ENCODE assay signal across 19 cellular contexts in genomic region chr16:54407596-54407995, GRCh38.
DNase-seq lines count a peak whose midpoint lies in the region; ATAC-seq, FAIRE-seq and TF ChIP-seq lines count a peak whose summit lies in the region.
"Had no signal": no experiment of that assay in that cellular context is flagged by ENCODE, and none has a peak within 500 bp of the region (broad histone marks: within the 10 kb centered on the region; RNA-seq: fewer than 3 reads in every experiment).

No MANE protein-coding gene starts in this region.

- no peak for FAIRE-seq in bronchial epithelial cell (lab: Jason Lieb, UNC)

- H3K9me3 Mint-ChIP-seq in progenitor cell of endocrine pancreas (ENCODE audit: low read depth), result no peaks in the 10 kb centered on the region
- H3K9me3 Mint-ChIP-seq in naive thymus-derived CD8-positive, alpha-beta T cell, result peaks cover 0 to 2% (median 0%) of the 10 kb centered on the region in 9 donors
- H3K9me3 Mint-ChIP-seq: activated naive CD8-positive, alpha-beta T cell treated with anti-CD3 and anti-CD28 coated beads for 36 hours; central memory CD8-positive, alpha-beta T cell had no signal

- H3K4me3 ChIP-seq in BJ (ENCODE audit: low read depth, low read length) (no peak overlapping the region), bronchial epithelial cell (ENCODE audit: low read depth, low read length) (no peak overlapping the region)

- H3K36me3 Mint-ChIP-seq in progenitor cell of endocrine pancreas (ENCODE audit: insufficient read depth), result no peaks in the 10 kb centered on the region
- no peaks in the 10 kb centered on the region for H3K36me3 Mint-ChIP-seq in naive thymus-derived CD8-positive, alpha-beta T cell
- H3K36me3 Mint-ChIP-seq: activated naive CD8-positive, alpha-beta T cell treated with anti-CD3 and anti-CD28 coated beads for 36 hours had no signal

- H3K4me1 Mint-ChIP-seq in progenitor cell of endocrine pancreas (ENCODE audit: low read depth), result no peaks in the 10 kb centered on the region
- peaks cover 0 to 2% (median 0%) of the 10 kb centered on the region in 4 donors for H3K4me1 Mint-ChIP-seq in naive thymus-derived CD8-positive, alpha-beta T cell
- H3K4me1 Mint-ChIP-seq: activated naive CD8-positive, alpha-beta T cell treated with anti-CD3 and anti-CD28 coated beads for 36 hours; B cell; central memory CD8-positive, alpha-beta T cell had no signal

- DNase-seq in BJ (ENCODE audit: low read depth), result peak; percentile 26
- DNase-seq in M059J (ENCODE audit: low read depth), result peak; percentile 43
- DNase-seq in bronchial epithelial cell (ENCODE audit: low read depth), result peak; percentile 61
- peak; percentile 69 for DNase-seq in islet precursor cell
- DNase-seq in progenitor cell of endocrine pancreas (ENCODE audit: low spot score, unreplicated experiment), result no peak
- DNase-seq in NCI-H1417 (lab: John Stamatoyannopoulos, UW), result no peak
- no peak for DNase-seq in naive thymus-derived CD8-positive, alpha-beta T cell
- DNase-seq: activated naive CD8-positive, alpha-beta T cell treated with anti-CD3 and anti-CD28 coated beads for 36 hours; activated T-cell treated with anti-CD3 and anti-CD28 coated beads, Interleukin-2, amount 50 U/mL, for 48 hours; DMS153; effector memory CD4-positive, alpha-beta T cell; MV-4-11; NCI-H2029 treated with DMSO at 0.1 percent for 48 hours; NCI-H69; stimulated activated CD4-positive, alpha-beta T cell treated with anti-CD3 and anti-CD28 coated beads, Interleukin-1b, Interleukin-23, amount 100 ng/mL, for 48 hours had no signal

- TF ChIP-seq CTCF in BJ (IDR thresholded peaks at IDR 0.05; ENCODE audit: insufficient read depth, low read depth, low read length), result no peak
- no peak for TF ChIP-seq CTCF in bronchial epithelial cell (IDR thresholded peaks at IDR 0.05; ENCODE audit: insufficient read depth, low read length, severe bottlenecking)
- no peak for TF ChIP-seq CTCF in progenitor cell of endocrine pancreas (IDR thresholded peaks at IDR 0.05; ENCODE audit: unreplicated experiment)

- H3K27me3 Mint-ChIP-seq in progenitor cell of endocrine pancreas, result peaks cover 39% of the 10 kb centered on the region
- H3K27me3 Mint-ChIP-seq in naive thymus-derived CD8-positive, alpha-beta T cell, result peaks cover 0 to 17% (median 5%) of the 10 kb centered on the region in 5 donors
- H3K27me3 Mint-ChIP-seq: central memory CD8-positive, alpha-beta T cell had no signal

- no peak overlapping the region for H3K27ac Mint-ChIP-seq in progenitor cell of endocrine pancreas
- no peak overlapping the region for H3K27ac Mint-ChIP-seq in naive thymus-derived CD8-positive, alpha-beta T cell
- H3K27ac Mint-ChIP-seq: activated naive CD8-positive, alpha-beta T cell treated with anti-CD3 and anti-CD28 coated beads for 36 hours; B cell; nephron had no signal

- ATAC-seq in HG03159 (IDR thresholded peaks at IDR 0.05; ENCODE audit: unreplicated experiment), result no peak
- no peak for ATAC-seq in naive thymus-derived CD8-positive, alpha-beta T cell

- POLR2A ChIA-PET in BJ (lab: Charles Lee), result no interaction called here
- POLR2A ChIA-PET in naive thymus-derived CD8-positive, alpha-beta T cell (lab: Charles Lee), result no interaction called here

- H3K36me3 ChIP-seq in BJ (ENCODE audit: control insufficient read depth, insufficient read depth, low read length) (no peaks in the 10 kb centered on the region), bronchial epithelial cell (ENCODE audit: control insufficient read depth, insufficient read depth, low read length) (no peaks in the 10 kb centered on the region)

- H3K27me3 ChIP-seq in BJ (ENCODE audit: control insufficient read depth, insufficient read depth, low read length) (peaks cover 5% of the 10 kb centered on the region; the same call in 1 of the 2 replicates), bronchial epithelial cell (ENCODE audit: control insufficient read depth, insufficient read depth, low read length) (peaks cover 4% of the 10 kb centered on the region)

- CTCF ChIA-PET in BJ (lab: Yijun Ruan, JAX), result no interaction called here

- H3K4me3 Mint-ChIP-seq in progenitor cell of endocrine pancreas (ENCODE audit: low read depth), result no peak overlapping the region
- H3K4me3 Mint-ChIP-seq in naive thymus-derived CD8-positive, alpha-beta T cell, result no peak overlapping the region
- H3K4me3 Mint-ChIP-seq: activated naive CD8-positive, alpha-beta T cell treated with anti-CD3 and anti-CD28 coated beads for 36 hours; B cell; central memory CD8-positive, alpha-beta T cell; nephron had no signal

Comparison
In these comparisons a context has a peak if more than half of its experiments do, and no peak if none do; other contexts are left out.
1. DNase-seq: peak in BJ (single experiment), M059J (single experiment), bronchial epithelial cell (single experiment) and islet precursor cell (single experiment); none in progenitor cell of endocrine pancreas (single experiment), NCI-H1417 (0 of 3) and naive thymus-derived CD8-positive, alpha-beta T cell (0 of 10).